ENCODE assay signal across 8 cellular contexts in genomic region chr1:59057211-59057694, GRCh38.
A peak's percentile ranks its signal among the peaks of the same experiment; 100 is the strongest.
DNase-seq lines count a peak whose midpoint lies in the region; ATAC-seq and TF ChIP-seq lines count a peak whose summit lies in the region.

No MANE protein-coding gene starts in this region.

- H4K20me1 ChIP-seq in neural progenitor cell (ENCODE audit: low read depth), result no peaks in the 10 kb centered on the region

- peaks cover 14% of the 10 kb centered on the region for H3K4me1 ChIP-seq in neural progenitor cell

- no peak for ATAC-seq in GM19324 (IDR thresholded peaks at IDR 0.05; ENCODE audit: low FRiP score, unreplicated experiment)
- ATAC-seq in GM18867 (IDR thresholded peaks at IDR 0.05; ENCODE audit: unreplicated experiment), result no peak

- H3K4me1 Mint-ChIP-seq in neural progenitor cell, result peaks cover 20% of the 10 kb centered on the region

- H3K9me3 Mint-ChIP-seq in neural progenitor cell, result no peaks in the 10 kb centered on the region

- H3K36me3 ChIP-seq in neural progenitor cell, result no peaks in the 10 kb centered on the region

- intact Hi-C loops in posterior cingulate gyrus (cut with DNase I), result no loop called here

- no peak for TF ChIP-seq POLR2A in erythroblast (IDR thresholded peaks at IDR 0.05; ENCODE audit: low read length)

- H3K79me2 ChIP-seq in neural progenitor cell (ENCODE audit: low read depth), result no peaks in the 10 kb centered on the region

- H2AFZ ChIP-seq in neural progenitor cell (replicated peaks), result no peak overlapping the region

- peak overlapping the region; percentile 4 for H3K4me2 ChIP-seq in neural progenitor cell

- peaks cover 4% of the 10 kb centered on the region for H3F3A ChIP-seq in neural progenitor cell (ENCODE audit: low read depth)

- H3K9ac ChIP-seq in neural progenitor cell, result no peak overlapping the region

- H3K27me3 ChIP-seq in neural progenitor cell, result no peaks in the 10 kb centered on the region

- DNase-seq in COLO668 (lab: John Stamatoyannopoulos, UW; ENCODE audit: unreplicated experiment) (peak; percentile 63), NCI-H2196 treated with DMSO at 0.1 percent for 48 hours (lab: John Stamatoyannopoulos, UW; ENCODE audit: unreplicated experiment) (peak; percentile 47), erythroblast (lab: John Stamatoyannopoulos, UW) (peak; percentile 7 to 15), neural progenitor cell (ENCODE audit: low spot score) (peak; percentile 45), RKO (ENCODE audit: low spot score) (no peak), posterior cingulate gyrus (no peak)

- H3K4me3 ChIP-seq in neural progenitor cell, result no peak overlapping the region

- H3K4me3 Mint-ChIP-seq in neural progenitor cell, result no peak overlapping the region

- peaks cover 3% of the 10 kb centered on the region for H3K27me3 Mint-ChIP-seq in neural progenitor cell (ENCODE audit: insufficient read depth, low read depth)

- no peaks in the 10 kb centered on the region for H3K9me3 ChIP-seq in neural progenitor cell (ENCODE audit: low read depth)

- no peak overlapping the region for H3K27ac ChIP-seq in neural progenitor cell

- no peak for TF ChIP-seq CTCF in neural progenitor cell (IDR thresholded peaks at IDR 0.05)

- H3K36me3 Mint-ChIP-seq in neural progenitor cell, result no peaks in the 10 kb centered on the region

- peak overlapping the region; percentile 35 for H3K27ac Mint-ChIP-seq in neural progenitor cell

Comparison
In these comparisons a context has a peak if more than half of its experiments do, and no peak if none do; other contexts are left out.
1. DNase-seq: peak in COLO668 (single experiment), NCI-H2196 treated with DMSO at 0.1 percent for 48 hours (single experiment), erythroblast (2 of 2) and neural progenitor cell (single experiment); none in RKO (single experiment) and posterior cingulate gyrus (0 of 10).